Comparison of ENCODE assay signal across 16 cellular contexts in genomic region chr7:107643407-107643806, GRCh38. TPM values are rescaled to one million over a fixed set of nuclear protein-coding genes. Genes with fewer than 3 reads are reported as not detected.
A peak's percentile ranks its signal among the peaks of the same experiment; 100 is the strongest.
DNase-seq lines count a peak whose midpoint lies in the region; ATAC-seq and TF ChIP-seq lines count a peak whose summit lies in the region.
"Had no signal": no experiment of that assay in that cellular context is flagged by ENCODE, and none has a peak within 500 bp of the region (broad histone marks: within the 10 kb centered on the region; RNA-seq: fewer than 3 reads in every experiment).

No MANE protein-coding gene starts in this region.

- H3K4me3 ChIP-seq in PC-3 (ENCODE audit: low read length) (no peak overlapping the region), osteoblast (ENCODE audit: insufficient read depth, low read length) (no peak overlapping the region)
- H3K4me3 ChIP-seq: GM12878, heart right ventricle had no signal

- TF ChIP-seq CTCF in PC-3 (conservative IDR thresholded peaks at IDR 0.05; ENCODE audit: low read depth, low read length) (peak; percentile 62), osteoblast (IDR thresholded peaks at IDR 0.05; ENCODE audit: extremely low read depth, low read depth, low read length) (peak; percentile 64)

- H3K36me3 ChIP-seq in PC-3 (ENCODE audit: low read depth, low read length) (no peaks in the 10 kb centered on the region), osteoblast (ENCODE audit: insufficient read depth, low read length) (no peaks in the 10 kb centered on the region)
- H3K36me3 ChIP-seq: heart right ventricle had no signal

- H3K9ac ChIP-seq in PC-3 (ENCODE audit: low read length) = no peak overlapping the region
- H3K9ac ChIP-seq: KMS-11, parathyroid adenoma had no signal

- H3K9me2 ChIP-seq in PC-3 (replicated peaks; ENCODE audit: low read length) = no peaks in the 10 kb centered on the region

- H2AFZ ChIP-seq in PC-3 (ENCODE audit: low read length) (no peak overlapping the region), osteoblast (ENCODE audit: low read length) (no peak overlapping the region)
- H2AFZ ChIP-seq: parathyroid adenoma had no signal

- H4K20me1 ChIP-seq in PC-3 (ENCODE audit: low read length) (no peaks in the 10 kb centered on the region), osteoblast (ENCODE audit: insufficient read depth, low read length) (no peaks in the 10 kb centered on the region)

- no peaks in the 10 kb centered on the region for H3F3A ChIP-seq in PC-3 (ENCODE audit: low read length, unreplicated experiment)

- H3K79me2 ChIP-seq in PC-3 (ENCODE audit: low read length) (no peaks in the 10 kb centered on the region), osteoblast (ENCODE audit: insufficient read depth, low read length) (no peaks in the 10 kb centered on the region)
- H3K79me2 ChIP-seq: parathyroid adenoma had no signal

- H3K4me2 ChIP-seq in PC-3 (ENCODE audit: low read length) = 0 out of 2 replicates have a peak overlapping the region, but pooled peaks have one; percentile 18
- no peak overlapping the region for H3K4me2 ChIP-seq in osteoblast (ENCODE audit: insufficient read depth, low read length)
- H3K4me2 ChIP-seq: KMS-11 had no signal

- CTCF ChIA-PET in PC-3 (lab: Charles Lee) = no interaction called here

- ATAC-seq in PC-3 = peak; percentile 67
- ATAC-seq: GM12878; heart right ventricle; stimulated activated naive CD8-positive, alpha-beta T cell treated with anti-CD3 and anti-CD28 coated beads, Interleukin-15, Interleukin-2, amounts not matched to agents 100 U/mL and 50 U/mL, for 24 hours had no signal

- H3K27me3 ChIP-seq in PC-3 (ENCODE audit: low read length) (no peaks in the 10 kb centered on the region), osteoblast (ENCODE audit: insufficient read depth, low read length) (no peaks in the 10 kb centered on the region)
- H3K27me3 ChIP-seq: heart right ventricle had no signal

- H3K9me3 ChIP-seq in PC-3 (ENCODE audit: low read length) = no peaks in the 10 kb centered on the region
- no peaks in the 10 kb centered on the region for H3K9me3 ChIP-seq in osteoblast (ENCODE audit: low read depth, low read length)
- H3K9me3 ChIP-seq: heart right ventricle had no signal

- H3K27ac ChIP-seq in PC-3 (ENCODE audit: low read length) (no peak overlapping the region), osteoblast (ENCODE audit: low read depth, low read length) (peak overlapping the region; percentile 24)
- H3K27ac ChIP-seq: KMS-11, parathyroid adenoma had no signal

- H3K4me1 ChIP-seq in PC-3 (ENCODE audit: insufficient read depth, low read length) (no peaks in the 10 kb centered on the region), osteoblast (ENCODE audit: insufficient read depth, low read length) (peaks cover 19% of the 10 kb centered on the region)
- H3K4me1 ChIP-seq: parathyroid adenoma had no signal

- intact Hi-C loops in PC-3 (cut with micrococcal nuclease) = no loop called here
- intact Hi-C loops in head of caudate nucleus (cut with DNase I) = no loop called here

- POLR2A ChIA-PET in PC-3 (lab: Charles Lee; ENCODE audit: unreplicated experiment) = no interaction called here

- peak; percentile 81 for DNase-seq in Daoy (ENCODE audit: low read depth)
- peak; percentile 72 for DNase-seq in PC-3
- DNase-seq in dedifferentiated amniotic fluid mesenchymal stem cell (ENCODE audit: extremely low spot score) = peak; percentile 22
- peak; percentile 85 for DNase-seq in osteoblast (ENCODE audit: insufficient read length, low spot score, missing footprints)
- no peak for DNase-seq in GM19238 (ENCODE audit: insufficient read length, low spot score)
- no peak for DNase-seq in head of caudate nucleus
- no peak for DNase-seq in stimulated activated naive CD4-positive, alpha-beta T cell treated with Interleukin-2 at 50 U/mL for 16 hours (lab: John Stamatoyannopoulos, UW)
- no peak for DNase-seq in midbrain (lab: John Stamatoyannopoulos, UW)
- DNase-seq: activated naive CD4-positive, alpha-beta T cell treated with Interleukin-2 at 50 U/mL for 16 hours; heart right ventricle; NCI-H2107; stimulated activated CD4-positive, alpha-beta T cell treated with anti-CD3 and anti-CD28 coated beads, Interleukin-4, amount 100 ng/mL, for 24 hours; stimulated activated naive CD8-positive, alpha-beta T cell treated with anti-CD3 and anti-CD28 coated beads, Interleukin-15, Interleukin-2, amounts not matched to agents 100 U/mL and 50 U/mL, for 24 hours had no signal

- BruUV-seq in PC-3 (replicated peaks; lab: Mats Ljungman, UMichigan) = no TSS peak

RNA-seq across cellular contexts. Expression of gene SLC26A4, which starts 17.2 kb away (rescaled TPM):
- 1.4 and 6.8 TPM in 2 replicates for total RNA-seq in Daoy (2014; rRNA removed; shearing (Covaris generic))
- total RNA-seq in PC-3 (2014; rRNA removed) = not detected in 2 replicates
- 0.36 and 0.59 TPM in 2 replicates for total RNA-seq in osteoblast

Comparison
In these comparisons a context has a peak if more than half of its experiments do, and no peak if none do; other contexts are left out.
1. DNase-seq: peak in Daoy (single experiment), PC-3 (single experiment), dedifferentiated amniotic fluid mesenchymal stem cell (single experiment) and osteoblast (single experiment); none in GM19238 (single experiment), head of caudate nucleus (0 of 42), stimulated activated naive CD4-positive, alpha-beta T cell treated with Interleukin-2 at 50 U/mL for 16 hours (single experiment) and midbrain (single experiment).